ENCODE assay signal across 8 cellular contexts in the genomic region with DNA sequence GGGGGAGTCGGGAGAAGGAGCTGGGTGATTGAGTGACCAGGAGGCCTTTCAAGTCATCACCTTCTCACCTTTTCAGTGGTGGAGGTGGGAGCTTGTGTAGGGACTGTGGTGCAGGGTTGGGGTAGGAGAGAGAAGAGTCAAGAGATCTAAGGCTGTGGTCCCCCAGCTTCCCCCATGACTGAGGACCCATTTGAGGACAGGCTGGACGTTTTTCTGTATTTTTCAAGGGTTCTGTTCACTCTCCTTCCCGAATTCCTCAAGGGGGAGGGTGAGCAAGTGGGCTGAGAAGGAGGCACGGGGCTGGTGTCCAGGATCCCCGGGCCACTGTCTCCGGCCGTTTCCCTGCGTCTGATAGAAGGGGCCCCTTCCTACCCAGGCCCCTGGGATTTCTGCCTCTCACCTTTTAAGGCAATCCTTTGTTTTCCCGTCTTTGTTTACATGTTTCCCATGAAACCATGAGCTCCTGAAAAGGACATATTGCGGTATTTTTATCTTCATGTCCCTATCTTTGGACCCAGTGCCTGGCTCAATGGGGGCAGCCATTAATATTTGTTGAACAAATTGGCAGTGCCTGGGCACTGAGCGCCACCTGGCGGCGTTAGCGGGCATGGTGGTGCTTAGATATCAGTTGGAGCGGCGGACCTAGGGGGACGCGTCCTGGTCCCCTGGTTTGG. TPM values are rescaled to one million over a fixed set of nuclear protein-coding genes. Genes with fewer than 3 reads are reported as not detected.
A peak's percentile ranks its signal among the peaks of the same experiment; 100 is the strongest.
DNase-seq lines count a peak whose midpoint lies in the region; FAIRE-seq and TF ChIP-seq lines count a peak whose summit lies in the region.

No MANE protein-coding gene starts in this region.

- H2AFZ ChIP-seq in KMS-11 (ENCODE audit: low read depth), result no peak overlapping the region

- no peak overlapping the region for H3K4me2 ChIP-seq in KMS-11

- no peak overlapping the region for H3K9ac ChIP-seq in KMS-11

- intact Hi-C loops in posterior cingulate gyrus (cut with DNase I), result loop anchor here (1.0 to 10.0 kb wide), 3 partner anchors 78 to 242 kb away; partner anchors contain the start of gene TTYH2

- no peaks in the 10 kb centered on the region for H3K4me1 ChIP-seq in KMS-11 (ENCODE audit: low read depth, poor library complexity, severe bottlenecking)

- no peak overlapping the region for H3K4me3 ChIP-seq in KMS-11 (IDR thresholded peaks at IDR 0.05; ENCODE audit: insufficient read depth, low read depth, low read length)

- peaks cover 50% of the 10 kb centered on the region; the same call in 1 of the 2 replicates for H3K27me3 ChIP-seq in KMS-11 (ENCODE audit: insufficient read depth, low read depth)

- no peak overlapping the region for H3K27ac ChIP-seq in KMS-11

- in situ Hi-C loops in SK-MEL-5 (cut with HindIII; ENCODE audit: low pct_unique_long_range_greater_than_20kb, low sequenced_read_pairs), result no loop called here

- no peaks in the 10 kb centered on the region for H3K79me2 ChIP-seq in KMS-11 (ENCODE audit: insufficient read depth, low read depth)

- TF ChIP-seq CTCF in KMS-11 (conservative IDR thresholded peaks at IDR 0.05; ENCODE audit: low read depth, low read length), result peak; percentile 95

- no peaks in the 10 kb centered on the region for H4K20me1 ChIP-seq in KMS-11 (ENCODE audit: insufficient read depth)

- H3K36me3 ChIP-seq in KMS-11 (ENCODE audit: insufficient read depth), result no peaks in the 10 kb centered on the region

- peak; percentile 87 for FAIRE-seq in urothelium cell line (lab: Jason Lieb, UNC)

- peak; percentile 40 for DNase-seq in DMS114 treated with DMSO at 0.1 percent for 48 hours (lab: John Stamatoyannopoulos, UW; ENCODE audit: unreplicated experiment)
- peak; percentile 86 for DNase-seq in SK-MEL-5 (ENCODE audit: low read depth, low spot score)
- peak; percentile 79 for DNase-seq in activated naive CD4-positive, alpha-beta T cell treated with Interleukin-2 at 50 U/mL for 16 hours
- peak; percentile 14 for DNase-seq in glomerular endothelial cell (ENCODE audit: extremely low read depth, low read depth, low spot score)
- peak; percentile 52 to 97 (median 84) for DNase-seq in posterior cingulate gyrus
- DNase-seq in urothelium cell line (ENCODE audit: low spot score), result peak; percentile 83
- no peak for DNase-seq in globus pallidus (ENCODE audit: low spot score)

RNA-seq across cellular contexts. Expression of gene CD300A, which starts 9.2 kb away (rescaled TPM):
- total RNA-seq in SK-MEL-5 (2014; rRNA removed; shearing (Covaris generic)), result not detected in 2 replicates
- polyA plus RNA-seq in SK-MEL-5 (2015; cell fraction: cytosol; rRNA removed), result not detected in 2 replicates
- not detected in 2 replicates for polyA plus RNA-seq in SK-MEL-5 (2015; cell fraction: nucleus; rRNA removed)
- total RNA-seq in glomerular endothelial cell, result not detected in 2 replicates

RNA-seq across cellular contexts. Expression of gene GPRC5C, which starts 25.4 kb away (rescaled TPM):
- total RNA-seq in SK-MEL-5 (2014; rRNA removed; shearing (Covaris generic)), result 0.45 TPM in 1 of 2 replicates, not detected in the other
- 0.44 and 0.94 TPM in 2 replicates for polyA plus RNA-seq in SK-MEL-5 (2015; cell fraction: cytosol; rRNA removed)
- 0.22 TPM in 1 of 2 replicates, not detected in the other for polyA plus RNA-seq in SK-MEL-5 (2015; cell fraction: nucleus; rRNA removed)
- 8.6 and 17.5 TPM in 2 replicates for total RNA-seq in glomerular endothelial cell
